1 cellular context compared by ENCODE assay signal in the genomic region with DNA sequence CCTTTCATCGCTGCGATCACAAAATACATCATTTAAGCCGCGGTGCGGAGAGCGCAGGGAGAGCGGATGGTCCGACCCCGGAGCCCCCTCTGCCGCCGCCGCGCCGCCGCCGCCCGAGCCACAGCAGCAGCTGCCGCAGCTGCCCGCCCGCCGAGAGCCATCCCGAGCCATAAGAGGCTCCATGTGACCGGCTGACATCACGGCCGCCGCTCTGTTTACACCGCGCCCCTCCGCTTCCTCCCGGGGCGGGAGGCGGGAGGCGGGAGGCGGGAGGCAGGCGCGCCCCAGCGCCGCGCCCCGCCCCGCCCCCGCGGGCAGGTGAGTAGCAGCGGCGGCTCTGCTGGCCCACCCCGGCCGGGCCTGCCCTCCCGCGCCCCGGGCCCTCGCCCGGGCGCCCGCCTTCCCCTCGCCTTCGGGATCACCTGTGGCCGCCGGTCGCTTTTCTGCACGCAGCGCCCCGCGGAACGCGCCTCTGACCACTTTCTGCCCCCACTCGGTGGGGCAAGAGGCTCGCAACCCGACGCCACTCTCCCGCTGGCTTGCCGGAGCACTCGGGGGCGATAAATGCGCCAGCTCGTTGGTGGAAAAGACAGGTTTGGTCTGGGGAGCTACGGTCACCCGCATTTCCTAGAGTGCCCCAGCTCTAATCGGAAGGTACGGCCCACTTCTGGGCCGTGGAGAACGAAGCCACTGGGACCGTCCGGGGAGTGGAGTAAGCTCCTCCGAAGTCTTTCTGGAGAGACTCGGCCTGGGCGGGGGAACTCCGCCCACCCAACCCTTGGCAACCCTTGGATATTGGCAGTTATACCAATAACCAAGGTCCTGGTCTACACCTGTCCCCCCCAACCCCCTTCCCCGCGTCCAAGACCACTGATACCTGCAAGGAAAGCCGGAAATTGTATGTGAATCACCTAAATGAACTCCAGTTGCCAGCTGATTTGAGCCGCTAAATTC.
TF ChIP-seq lines count a peak whose summit lies in the region.

No MANE protein-coding gene starts in this region.

TF ChIP-seq in HepG2, 621 proteins besides CTCF, POLR2A, EP300 and RAD21 (continued from another document and continues in another):
- TF ChIP-seq PHF21A (CRISPR knock-in tag; IDR thresholded peaks at IDR 0.05) (no peak; the same call in 1 of the 2 replicates), JUNB (CRISPR knock-in tag; IDR thresholded peaks at IDR 0.05; ENCODE audit: borderline replicate concordance) (no peak), HMG20A (CRISPR knock-in tag; IDR thresholded peaks at IDR 0.05; ENCODE audit: borderline replicate concordance) (peak; percentile 7; the same call in 1 of the 2 replicates), MXD4 (CRISPR knock-in tag; IDR thresholded peaks at IDR 0.05) (peak; percentile 67; the same call in 1 of the 2 replicates), FOXK1 (CRISPR knock-in tag; IDR thresholded peaks at IDR 0.05; ENCODE audit: borderline replicate concordance, low read depth) (peak; percentile 51; the same call in 1 of the 2 replicates), ZNF878 (CRISPR knock-in tag; IDR thresholded peaks at IDR 0.05) (0 out of 2 replicates have a peak, but pooled peaks have one; percentile 41), MAZ (IDR thresholded peaks at IDR 0.05; ENCODE audit: borderline replicate concordance, low read depth, low read length) (peak; percentile 71), MAZ (CRISPR knock-in tag; IDR thresholded peaks at IDR 0.05; ENCODE audit: low read depth) (peak; percentile 55), RXRA (CRISPR knock-in tag; IDR thresholded peaks at IDR 0.05) (peak; percentile 42; the same call in 1 of the 2 replicates), RNF219 (CRISPR knock-in tag; IDR thresholded peaks at IDR 0.05) (peak; percentile 29; the same call in 1 of the 2 replicates), ZNF629 (CRISPR knock-in tag; conservative IDR thresholded peaks at IDR 0.05) (no peak), XRCC5 (optimal IDR thresholded peaks at IDR 0.05; ENCODE audit: low read length) (peak; percentile 40), THRA (CRISPR knock-in tag; IDR thresholded peaks at IDR 0.05; ENCODE audit: borderline replicate concordance) (0 out of 2 replicates have a peak, but pooled peaks have one; percentile 3), ZNF567 (CRISPR knock-in tag; IDR thresholded peaks at IDR 0.05; ENCODE audit: borderline replicate concordance) (0 out of 2 replicates have a peak, but pooled peaks have one; percentile 59), THAP11 (CRISPR knock-in tag; IDR thresholded peaks at IDR 0.05) (peak; percentile 17; the same call in 1 of the 2 replicates), HNRNPLL (IDR thresholded peaks at IDR 0.05; ENCODE audit: low read depth, low read length, poor library complexity, severe bottlenecking) (peak; percentile 47), GMEB1 (CRISPR knock-in tag; IDR thresholded peaks at IDR 0.05; ENCODE audit: borderline replicate concordance) (0 out of 2 replicates have a peak, but pooled peaks have one; percentile 8), ZNF691 (CRISPR knock-in tag; IDR thresholded peaks at IDR 0.05; ENCODE audit: borderline replicate concordance, low read depth) (peak; percentile 41; the same call in 1 of the 2 replicates), TBX2 (CRISPR knock-in tag; IDR thresholded peaks at IDR 0.05; ENCODE audit: borderline replicate concordance) (peak; percentile 62; the same call in 1 of the 2 replicates), ZNF180 (CRISPR knock-in tag; IDR thresholded peaks at IDR 0.05; ENCODE audit: borderline replicate concordance, low read depth) (no peak), ZNF256 (CRISPR knock-in tag; conservative IDR thresholded peaks at IDR 0.05) (0 out of 2 replicates have a peak, but pooled peaks have one; percentile 37), MAX (IDR thresholded peaks at IDR 0.05) (peak; percentile 77), TFAP4 (IDR thresholded peaks at IDR 0.05; ENCODE audit: borderline replicate concordance, low read depth) (peak; percentile 50; the same call in 1 of the 2 replicates), CCDC6 (CRISPR knock-in tag; IDR thresholded peaks at IDR 0.05) (peak; percentile 56; the same call in 1 of the 2 replicates), ZZZ3 (CRISPR knock-in tag; IDR thresholded peaks at IDR 0.05; ENCODE audit: borderline replicate concordance) (no peak), ZFP36 (IDR thresholded peaks at IDR 0.05; ENCODE audit: borderline replicate concordance, low read depth, low read length, partially characterized antibody) (no peak)
- TF ChIP-seq, protein P1, sequence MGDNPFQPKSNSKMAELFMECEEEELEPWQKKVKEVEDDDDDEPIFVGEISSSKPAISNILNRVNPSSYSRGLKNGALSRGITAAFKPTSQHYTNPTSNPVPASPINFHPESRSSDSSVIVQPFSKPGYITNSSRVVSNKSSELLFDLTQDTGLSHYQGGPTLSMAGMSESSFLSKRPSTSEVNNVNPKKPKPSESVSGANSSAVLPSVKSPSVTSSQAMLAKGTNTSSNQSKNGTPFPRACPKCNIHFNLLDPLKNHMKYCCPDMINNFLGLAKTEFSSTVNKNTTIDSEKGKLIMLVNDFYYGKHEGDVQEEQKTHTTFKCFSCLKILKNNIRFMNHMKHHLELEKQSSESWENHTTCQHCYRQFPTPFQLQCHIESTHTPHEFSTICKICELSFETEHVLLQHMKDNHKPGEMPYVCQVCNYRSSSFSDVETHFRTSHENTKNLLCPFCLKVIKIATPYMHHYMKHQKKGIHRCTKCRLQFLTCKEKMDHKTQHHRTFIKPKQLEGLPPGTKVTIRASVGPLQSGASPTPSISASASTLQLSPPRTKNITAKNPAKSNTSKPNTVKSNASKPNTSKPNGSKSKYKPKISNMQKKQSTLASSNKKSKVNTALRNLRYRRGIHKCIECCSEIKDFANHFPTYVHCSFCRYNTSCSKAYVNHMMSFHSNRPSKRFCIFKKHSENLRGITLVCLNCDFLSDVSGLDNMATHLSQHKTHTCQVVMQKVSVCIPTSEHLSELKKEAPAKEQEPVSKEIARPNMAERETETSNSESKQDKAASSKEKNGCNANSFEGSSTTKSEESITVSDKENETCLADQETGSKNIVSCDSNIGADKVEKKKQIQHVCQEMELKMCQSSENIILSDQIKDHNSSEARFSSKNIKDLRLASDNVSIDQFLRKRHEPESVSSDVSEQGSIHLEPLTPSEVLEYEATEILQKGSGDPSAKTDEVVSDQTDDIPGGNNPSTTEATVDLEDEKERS (CRISPR knock-in tag; IDR thresholded peaks at IDR 0.05), result 0 out of 2 replicates have a peak, but pooled peaks have one; percentile 20
- TF ChIP-seq, protein P2, sequence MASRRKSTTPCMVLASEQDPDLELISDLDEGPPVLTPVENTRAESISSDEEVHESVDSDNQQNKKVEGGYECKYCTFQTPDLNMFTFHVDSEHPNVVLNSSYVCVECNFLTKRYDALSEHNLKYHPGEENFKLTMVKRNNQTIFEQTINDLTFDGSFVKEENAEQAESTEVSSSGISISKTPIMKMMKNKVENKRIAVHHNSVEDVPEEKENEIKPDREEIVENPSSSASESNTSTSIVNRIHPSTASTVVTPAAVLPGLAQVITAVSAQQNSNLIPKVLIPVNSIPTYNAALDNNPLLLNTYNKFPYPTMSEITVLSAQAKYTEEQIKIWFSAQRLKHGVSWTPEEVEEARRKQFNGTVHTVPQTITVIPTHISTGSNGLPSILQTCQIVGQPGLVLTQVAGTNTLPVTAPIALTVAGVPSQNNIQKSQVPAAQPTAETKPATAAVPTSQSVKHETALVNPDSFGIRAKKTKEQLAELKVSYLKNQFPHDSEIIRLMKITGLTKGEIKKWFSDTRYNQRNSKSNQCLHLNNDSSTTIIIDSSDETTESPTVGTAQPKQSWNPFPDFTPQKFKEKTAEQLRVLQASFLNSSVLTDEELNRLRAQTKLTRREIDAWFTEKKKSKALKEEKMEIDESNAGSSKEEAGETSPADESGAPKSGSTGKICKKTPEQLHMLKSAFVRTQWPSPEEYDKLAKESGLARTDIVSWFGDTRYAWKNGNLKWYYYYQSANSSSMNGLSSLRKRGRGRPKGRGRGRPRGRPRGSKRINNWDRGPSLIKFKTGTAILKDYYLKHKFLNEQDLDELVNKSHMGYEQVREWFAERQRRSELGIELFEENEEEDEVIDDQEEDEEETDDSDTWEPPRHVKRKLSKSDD (CRISPR knock-in tag; IDR thresholded peaks at IDR 0.05; ENCODE audit: low read depth), result 0 out of 2 replicates have a peak, but pooled peaks have one; percentile 27
- TF ChIP-seq, protein P3, sequence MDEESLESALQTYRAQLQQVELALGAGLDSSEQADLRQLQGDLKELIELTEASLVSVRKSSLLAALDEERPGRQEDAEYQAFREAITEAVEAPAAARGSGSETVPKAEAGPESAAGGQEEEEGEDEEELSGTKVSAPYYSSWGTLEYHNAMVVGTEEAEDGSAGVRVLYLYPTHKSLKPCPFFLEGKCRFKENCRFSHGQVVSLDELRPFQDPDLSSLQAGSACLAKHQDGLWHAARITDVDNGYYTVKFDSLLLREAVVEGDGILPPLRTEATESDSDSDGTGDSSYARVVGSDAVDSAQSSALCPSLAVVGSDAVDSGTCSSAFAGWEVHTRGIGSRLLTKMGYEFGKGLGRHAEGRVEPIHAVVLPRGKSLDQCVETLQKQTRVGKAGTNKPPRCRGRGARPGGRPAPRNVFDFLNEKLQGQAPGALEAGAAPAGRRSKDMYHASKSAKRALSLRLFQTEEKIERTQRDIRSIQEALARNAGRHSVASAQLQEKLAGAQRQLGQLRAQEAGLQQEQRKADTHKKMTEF (CRISPR knock-in tag; IDR thresholded peaks at IDR 0.05), result peak; percentile 22; the same call in 1 of the 2 replicates
- TF ChIP-seq, protein P4, sequence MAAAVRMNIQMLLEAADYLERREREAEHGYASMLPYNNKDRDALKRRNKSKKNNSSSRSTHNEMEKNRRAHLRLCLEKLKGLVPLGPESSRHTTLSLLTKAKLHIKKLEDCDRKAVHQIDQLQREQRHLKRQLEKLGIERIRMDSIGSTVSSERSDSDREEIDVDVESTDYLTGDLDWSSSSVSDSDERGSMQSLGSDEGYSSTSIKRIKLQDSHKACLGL (CRISPR knock-in tag; IDR thresholded peaks at IDR 0.05), result no peak
- TF ChIP-seq, protein P5, sequence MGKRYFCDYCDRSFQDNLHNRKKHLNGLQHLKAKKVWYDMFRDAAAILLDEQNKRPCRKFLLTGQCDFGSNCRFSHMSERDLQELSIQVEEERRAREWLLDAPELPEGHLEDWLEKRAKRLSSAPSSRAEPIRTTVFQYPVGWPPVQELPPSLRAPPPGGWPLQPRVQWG (CRISPR knock-in tag; IDR thresholded peaks at IDR 0.05; ENCODE audit: borderline replicate concordance, low read depth), result no peak
- TF ChIP-seq, protein P6, sequence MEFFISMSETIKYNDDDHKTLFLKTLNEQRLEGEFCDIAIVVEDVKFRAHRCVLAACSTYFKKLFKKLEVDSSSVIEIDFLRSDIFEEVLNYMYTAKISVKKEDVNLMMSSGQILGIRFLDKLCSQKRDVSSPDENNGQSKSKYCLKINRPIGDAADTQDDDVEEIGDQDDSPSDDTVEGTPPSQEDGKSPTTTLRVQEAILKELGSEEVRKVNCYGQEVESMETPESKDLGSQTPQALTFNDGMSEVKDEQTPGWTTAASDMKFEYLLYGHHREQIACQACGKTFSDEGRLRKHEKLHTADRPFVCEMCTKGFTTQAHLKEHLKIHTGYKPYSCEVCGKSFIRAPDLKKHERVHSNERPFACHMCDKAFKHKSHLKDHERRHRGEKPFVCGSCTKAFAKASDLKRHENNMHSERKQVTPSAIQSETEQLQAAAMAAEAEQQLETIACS (CRISPR knock-in tag; IDR thresholded peaks at IDR 0.05), result 0 out of 2 replicates have a peak, but pooled peaks have one; percentile 34
